2 cellular contexts compared by ENCODE assay signal in the genomic region with DNA sequence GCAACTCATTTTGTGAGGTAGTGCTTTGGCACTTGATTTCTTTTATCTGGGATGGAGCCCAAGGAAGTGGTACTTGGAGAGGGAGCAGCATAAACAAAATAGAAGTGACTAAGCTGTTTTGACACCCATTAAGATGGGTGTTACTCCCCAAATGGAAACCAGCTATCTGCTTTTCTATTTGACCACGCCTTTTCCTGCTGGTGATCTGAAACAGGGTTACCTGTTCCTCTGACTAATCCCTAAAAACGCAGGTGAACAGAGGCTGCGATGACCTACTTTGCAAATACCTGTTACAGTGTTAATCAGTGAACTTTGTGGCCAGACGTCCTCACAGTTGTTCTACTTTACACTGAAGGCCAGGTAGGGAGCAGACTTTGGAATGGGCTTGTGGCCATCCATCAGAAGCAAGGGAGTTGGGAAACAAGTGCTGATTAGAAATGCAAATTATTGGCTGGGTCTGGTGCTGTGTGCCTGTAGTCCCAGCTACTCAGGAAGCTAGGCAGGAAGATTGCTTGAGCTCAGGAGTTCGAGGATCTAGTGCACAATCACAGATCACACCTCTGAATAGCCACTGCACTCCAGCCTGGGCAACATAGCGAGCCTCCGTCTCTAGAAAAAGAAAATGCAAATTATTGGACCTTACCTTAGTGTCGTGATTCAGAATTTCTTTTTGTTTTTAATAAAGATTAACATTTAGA.
A peak's percentile ranks its signal among the peaks of the same experiment; 100 is the strongest.
TF ChIP-seq lines count a peak whose summit lies in the region.

No MANE protein-coding gene starts in this region.

TF ChIP-seq in HCT116, 20 proteins besides CTCF, POLR2A, EP300 and RAD21:
- TF ChIP-seq REST (IDR thresholded peaks at IDR 0.05; ENCODE audit: low read depth) (no peak), ATF3 (IDR thresholded peaks at IDR 0.05) (no peak), ZFX (IDR thresholded peaks at IDR 0.05) (no peak), YY1 (IDR thresholded peaks at IDR 0.05; ENCODE audit: extremely low read depth, insufficient replicate concordance, low read depth, low read length) (no peak), EZH2phosphoT487 (IDR thresholded peaks at IDR 0.05; ENCODE audit: borderline replicate concordance) (no peak), SIN3A (IDR thresholded peaks at IDR 0.05; ENCODE audit: low read depth) (no peak), ZNF274 (IDR thresholded peaks at IDR 0.05; ENCODE audit: low read depth, low read length) (no peak), POLR2AphosphoS5 (IDR thresholded peaks at IDR 0.05; ENCODE audit: low read depth, low read length) (no peak), CBX3 (IDR thresholded peaks at IDR 0.05; ENCODE audit: low read depth) (no peak), CEBPB (IDR thresholded peaks at IDR 0.05; ENCODE audit: low read depth) (no peak), EZH2 (IDR thresholded peaks at IDR 0.05) (no peak), SP1 (IDR thresholded peaks at IDR 0.05; ENCODE audit: low read depth) (no peak), JUND (IDR thresholded peaks at IDR 0.05) (no peak), SRF (IDR thresholded peaks at IDR 0.05; ENCODE audit: low read depth) (no peak), TCF7L2 (IDR thresholded peaks at IDR 0.05; ENCODE audit: borderline replicate concordance, extremely low read depth, insufficient read depth, insufficient read length) (no peak)
- TF ChIP-seq, protein P1, sequence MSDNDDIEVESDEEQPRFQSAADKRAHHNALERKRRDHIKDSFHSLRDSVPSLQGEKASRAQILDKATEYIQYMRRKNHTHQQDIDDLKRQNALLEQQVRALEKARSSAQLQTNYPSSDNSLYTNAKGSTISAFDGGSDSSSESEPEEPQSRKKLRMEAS (IDR thresholded peaks at IDR 0.05): no peak
- TF ChIP-seq, protein P2, sequence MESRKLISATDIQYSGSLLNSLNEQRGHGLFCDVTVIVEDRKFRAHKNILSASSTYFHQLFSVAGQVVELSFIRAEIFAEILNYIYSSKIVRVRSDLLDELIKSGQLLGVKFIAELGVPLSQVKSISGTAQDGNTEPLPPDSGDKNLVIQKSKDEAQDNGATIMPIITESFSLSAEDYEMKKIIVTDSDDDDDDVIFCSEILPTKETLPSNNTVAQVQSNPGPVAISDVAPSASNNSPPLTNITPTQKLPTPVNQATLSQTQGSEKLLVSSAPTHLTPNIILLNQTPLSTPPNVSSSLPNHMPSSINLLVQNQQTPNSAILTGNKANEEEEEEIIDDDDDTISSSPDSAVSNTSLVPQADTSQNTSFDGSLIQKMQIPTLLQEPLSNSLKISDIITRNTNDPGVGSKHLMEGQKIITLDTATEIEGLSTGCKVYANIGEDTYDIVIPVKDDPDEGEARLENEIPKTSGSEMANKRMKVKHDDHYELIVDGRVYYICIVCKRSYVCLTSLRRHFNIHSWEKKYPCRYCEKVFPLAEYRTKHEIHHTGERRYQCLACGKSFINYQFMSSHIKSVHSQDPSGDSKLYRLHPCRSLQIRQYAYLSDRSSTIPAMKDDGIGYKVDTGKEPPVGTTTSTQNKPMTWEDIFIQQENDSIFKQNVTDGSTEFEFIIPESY (IDR thresholded peaks at IDR 0.05; ENCODE audit: extremely low read depth, insufficient replicate concordance, low read length): no peak
TF ChIP-seq in HCT116: peak in this region for 0.

TF ChIP-seq in K562, 482 proteins besides CTCF, POLR2A, EP300 and RAD21 (continued from another document and continues in another):
- TF ChIP-seq FOXJ2 (tag; IDR thresholded peaks at IDR 0.05) (peak; percentile 19; the same call in 1 of the 2 replicates), NR2F6 (CRISPR knock-in tag; IDR thresholded peaks at IDR 0.05) (no peak), CTBP1 (IDR thresholded peaks at IDR 0.05; ENCODE audit: borderline replicate concordance) (peak; percentile 38; the same call in 1 of the 2 replicates), C11orf30 (IDR thresholded peaks at IDR 0.05; ENCODE audit: low read depth) (peak; percentile 70; the same call in 1 of the 2 replicates), PHF8 (IDR thresholded peaks at IDR 0.05; ENCODE audit: borderline replicate concordance, low read length) (no peak), RCOR1 (IDR thresholded peaks at IDR 0.05; ENCODE audit: borderline replicate concordance in 1 of 2, low read depth in 2 of 2, low read length in 2 of 2) (peak in 1 of 2 experiments; percentile 34; a peak in 1 of 4 replicates), ZBTB43 (CRISPR knock-in tag; IDR thresholded peaks at IDR 0.05) (no peak), HNRNPH1 (optimal IDR thresholded peaks at IDR 0.05; ENCODE audit: low read depth, low read length) (no peak), ZEB2 (IDR thresholded peaks at IDR 0.05) (peak; percentile 38; the same call in 1 of the 2 replicates), ESRRA (IDR thresholded peaks at IDR 0.05; ENCODE audit: borderline replicate concordance, low read depth) (no peak), TBP (optimal IDR thresholded peaks at IDR 0.05; ENCODE audit: low read depth, low read length) (no peak), GABPB1 (CRISPR knock-in tag; IDR thresholded peaks at IDR 0.05) (no peak), RBM34 (IDR thresholded peaks at IDR 0.05; ENCODE audit: borderline replicate concordance, insufficient read depth, low read length) (no peak), SMAD3 (CRISPR knock-in tag; conservative IDR thresholded peaks at IDR 0.05) (no peak), MAFF (IDR thresholded peaks at IDR 0.05; ENCODE audit: low read length) (peak; percentile 46; the same call in 1 of the 2 replicates), SMAD2 (IDR thresholded peaks at IDR 0.05; ENCODE audit: low read depth, low read length) (no peak), E2F5 (CRISPR knock-in tag; IDR thresholded peaks at IDR 0.05) (no peak), NELFE (IDR thresholded peaks at IDR 0.05; ENCODE audit: insufficient read depth, insufficient read length) (no peak), PREB (CRISPR knock-in tag; IDR thresholded peaks at IDR 0.05) (no peak), KAT2B (IDR thresholded peaks at IDR 0.05; ENCODE audit: low read depth, low read length) (no peak), MCM5 (IDR thresholded peaks at IDR 0.05; ENCODE audit: low read depth) (no peak), ZNF316 (IDR thresholded peaks at IDR 0.05) (peak; percentile 71), MAFK (IDR thresholded peaks at IDR 0.05; ENCODE audit: low read length) (peak; percentile 17; the same call in 1 of the 2 replicates), HMBOX1 (IDR thresholded peaks at IDR 0.05) (peak; percentile 57; the same call in 1 of the 2 replicates), NFE2 (IDR thresholded peaks at IDR 0.05; ENCODE audit: low read depth) (peak; percentile 74), SPI1 (IDR thresholded peaks at IDR 0.05; ENCODE audit: borderline replicate concordance, low read depth, low read length) (no peak), ATF3 (IDR thresholded peaks at IDR 0.05) (no peak), ATF3 (CRISPR knock-in tag; conservative IDR thresholded peaks at IDR 0.05) (no peak), SMARCB1 (IDR thresholded peaks at IDR 0.05; ENCODE audit: insufficient read length, low read depth) (no peak), MAFG (tag; conservative IDR thresholded peaks at IDR 0.05) (peak; percentile 79), TAF1 (IDR thresholded peaks at IDR 0.05; ENCODE audit: control insufficient read depth, extremely low read depth, insufficient read depth, low read length, severe bottlenecking) (no peak), CHAMP1 (IDR thresholded peaks at IDR 0.05) (no peak), TSC22D4 (tag; IDR thresholded peaks at IDR 0.05) (no peak), ETV5 (CRISPR knock-in tag; IDR thresholded peaks at IDR 0.05; ENCODE audit: low read depth) (no peak), DPF2 (IDR thresholded peaks at IDR 0.05) (0 out of 2 replicates have a peak, but pooled peaks have one; percentile 15), RBM39 (optimal IDR thresholded peaks at IDR 0.05; ENCODE audit: low read depth, low read length) (no peak)
- TF ChIP-seq, protein P3, sequence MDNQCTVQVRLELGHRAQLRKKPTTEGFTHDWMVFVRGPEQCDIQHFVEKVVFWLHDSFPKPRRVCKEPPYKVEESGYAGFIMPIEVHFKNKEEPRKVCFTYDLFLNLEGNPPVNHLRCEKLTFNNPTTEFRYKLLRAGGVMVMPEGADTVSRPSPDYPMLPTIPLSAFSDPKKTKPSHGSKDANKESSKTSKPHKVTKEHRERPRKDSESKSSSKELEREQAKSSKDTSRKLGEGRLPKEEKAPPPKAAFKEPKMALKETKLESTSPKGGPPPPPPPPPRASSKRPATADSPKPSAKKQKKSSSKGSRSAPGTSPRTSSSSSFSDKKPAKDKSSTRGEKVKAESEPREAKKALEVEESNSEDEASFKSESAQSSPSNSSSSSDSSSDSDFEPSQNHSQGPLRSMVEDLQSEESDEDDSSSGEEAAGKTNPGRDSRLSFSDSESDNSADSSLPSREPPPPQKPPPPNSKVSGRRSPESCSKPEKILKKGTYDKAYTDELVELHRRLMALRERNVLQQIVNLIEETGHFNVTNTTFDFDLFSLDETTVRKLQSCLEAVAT (IDR thresholded peaks at IDR 0.05): no peak
- TF ChIP-seq, protein P4, sequence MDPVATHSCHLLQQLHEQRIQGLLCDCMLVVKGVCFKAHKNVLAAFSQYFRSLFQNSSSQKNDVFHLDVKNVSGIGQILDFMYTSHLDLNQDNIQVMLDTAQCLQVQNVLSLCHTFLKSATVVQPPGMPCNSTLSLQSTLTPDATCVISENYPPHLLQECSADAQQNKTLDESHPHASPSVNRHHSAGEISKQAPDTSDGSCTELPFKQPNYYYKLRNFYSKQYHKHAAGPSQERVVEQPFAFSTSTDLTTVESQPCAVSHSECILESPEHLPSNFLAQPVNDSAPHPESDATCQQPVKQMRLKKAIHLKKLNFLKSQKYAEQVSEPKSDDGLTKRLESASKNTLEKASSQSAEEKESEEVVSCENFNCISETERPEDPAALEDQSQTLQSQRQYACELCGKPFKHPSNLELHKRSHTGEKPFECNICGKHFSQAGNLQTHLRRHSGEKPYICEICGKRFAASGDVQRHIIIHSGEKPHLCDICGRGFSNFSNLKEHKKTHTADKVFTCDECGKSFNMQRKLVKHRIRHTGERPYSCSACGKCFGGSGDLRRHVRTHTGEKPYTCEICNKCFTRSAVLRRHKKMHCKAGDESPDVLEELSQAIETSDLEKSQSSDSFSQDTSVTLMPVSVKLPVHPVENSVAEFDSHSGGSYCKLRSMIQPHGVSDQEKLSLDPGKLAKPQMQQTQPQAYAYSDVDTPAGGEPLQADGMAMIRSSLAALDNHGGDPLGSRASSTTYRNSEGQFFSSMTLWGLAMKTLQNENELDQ (CRISPR knock-in tag; IDR thresholded peaks at IDR 0.05; ENCODE audit: borderline replicate concordance): no peak
